In the genomic region with DNA sequence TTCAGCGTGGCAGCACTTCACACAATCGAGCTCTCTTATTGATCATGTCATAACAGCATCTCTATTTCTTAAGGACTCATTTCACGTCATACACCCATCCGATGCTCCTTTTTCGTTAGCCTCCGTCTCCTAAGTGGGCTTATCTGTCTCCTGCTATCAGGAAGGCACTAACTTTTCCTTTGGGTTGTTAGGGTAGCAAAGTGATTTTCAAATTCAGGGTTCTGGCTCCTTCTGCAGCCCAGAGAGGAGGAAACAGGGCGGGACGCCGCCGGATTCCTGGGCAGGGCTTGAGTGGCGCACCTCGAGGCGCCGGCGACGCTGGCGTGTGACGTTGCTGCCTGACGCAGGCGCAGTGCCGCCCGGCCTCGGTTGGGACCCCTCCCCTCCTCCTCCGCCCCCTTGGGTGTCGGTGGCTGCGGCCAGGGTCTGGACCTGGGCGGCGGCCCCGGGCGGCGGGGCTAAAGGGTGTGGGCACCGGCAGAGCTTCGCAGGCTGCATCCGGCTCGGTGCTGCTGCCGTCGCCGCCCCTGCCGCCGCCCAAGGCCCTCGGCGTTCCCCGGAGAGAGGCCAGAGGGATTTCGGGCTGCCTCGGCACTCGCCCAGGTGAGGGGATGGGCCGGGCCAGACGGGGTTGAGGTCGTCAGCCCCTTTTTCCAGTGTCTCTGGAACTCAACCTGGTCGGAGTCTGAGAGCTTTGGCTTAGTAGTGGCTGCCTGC, we compare ENCODE assay signal across 1 cellular context.
TF ChIP-seq lines count a peak whose summit lies in the region.

A gene with protein sequence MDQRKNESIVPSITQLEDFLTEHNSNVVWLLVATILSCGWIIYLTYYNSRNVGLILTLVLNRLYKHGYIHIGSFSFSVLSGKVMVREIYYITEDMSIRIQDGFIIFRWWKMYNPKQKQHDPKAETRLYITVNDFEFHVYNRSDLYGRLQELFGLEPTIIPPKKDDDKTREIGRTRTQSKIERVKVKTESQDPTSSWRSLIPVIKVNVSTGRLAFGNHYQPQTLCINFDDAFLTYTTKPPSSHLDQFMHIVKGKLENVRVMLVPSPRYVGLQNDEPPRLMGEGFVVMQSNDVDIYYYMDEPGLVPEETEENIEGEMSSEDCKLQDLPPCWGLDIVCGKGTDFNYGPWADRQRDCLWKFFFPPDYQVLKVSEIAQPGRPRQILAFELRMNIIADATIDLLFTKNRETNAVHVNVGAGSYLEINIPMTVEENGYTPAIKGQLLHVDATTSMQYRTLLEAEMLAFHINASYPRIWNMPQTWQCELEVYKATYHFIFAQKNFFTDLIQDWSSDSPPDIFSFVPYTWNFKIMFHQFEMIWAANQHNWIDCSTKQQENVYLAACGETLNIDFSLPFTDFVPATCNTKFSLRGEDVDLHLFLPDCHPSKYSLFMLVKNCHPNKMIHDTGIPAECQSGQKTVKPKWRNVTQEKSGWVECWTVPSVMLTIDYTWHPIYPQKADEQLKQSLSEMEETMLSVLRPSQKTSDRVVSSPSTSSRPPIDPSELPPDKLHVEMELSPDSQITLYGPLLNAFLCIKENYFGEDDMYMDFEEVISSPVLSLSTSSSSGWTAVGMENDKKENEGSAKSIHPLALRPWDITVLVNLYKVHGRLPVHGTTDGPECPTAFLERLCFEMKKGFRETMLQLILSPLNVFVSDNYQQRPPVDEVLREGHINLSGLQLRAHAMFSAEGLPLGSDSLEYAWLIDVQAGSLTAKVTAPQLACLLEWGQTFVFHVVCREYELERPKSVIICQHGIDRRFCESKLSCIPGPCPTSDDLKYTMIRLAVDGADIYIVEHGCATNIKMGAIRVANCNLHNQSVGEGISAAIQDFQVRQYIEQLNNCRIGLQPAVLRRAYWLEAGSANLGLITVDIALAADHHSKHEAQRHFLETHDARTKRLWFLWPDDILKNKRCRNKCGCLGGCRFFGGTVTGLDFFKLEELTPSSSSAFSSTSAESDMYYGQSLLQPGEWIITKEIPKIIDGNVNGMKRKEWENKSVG (N-terminal part only) (plus strand): TSS at position 350 of the 717 bp plus-strand sequence. CDS start 18,317 bp downstream, outside the sequence.

TF ChIP-seq in HepG2, 621 proteins besides CTCF, POLR2A, EP300 and RAD21 (continued from another document and continues in another):
- TF ChIP-seq, protein P1, sequence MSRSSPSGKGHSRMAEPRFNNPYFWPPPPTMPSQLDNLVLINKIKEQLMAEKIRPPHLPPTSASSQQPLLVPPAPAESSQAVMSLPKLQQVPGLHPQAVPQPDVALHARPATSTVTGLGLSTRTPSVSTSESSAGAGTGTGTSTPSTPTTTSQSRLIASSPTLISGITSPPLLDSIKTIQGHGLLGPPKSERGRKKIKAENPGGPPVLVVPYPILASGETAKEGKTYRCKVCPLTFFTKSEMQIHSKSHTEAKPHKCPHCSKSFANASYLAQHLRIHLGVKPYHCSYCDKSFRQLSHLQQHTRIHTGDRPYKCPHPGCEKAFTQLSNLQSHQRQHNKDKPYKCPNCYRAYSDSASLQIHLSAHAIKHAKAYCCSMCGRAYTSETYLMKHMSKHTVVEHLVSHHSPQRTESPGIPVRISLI (CRISPR knock-in tag; IDR thresholded peaks at IDR 0.05; ENCODE audit: borderline replicate concordance) = peak; percentile 18; the same call in 1 of the 2 replicates
- TF ChIP-seq CCAR2 (optimal IDR thresholded peaks at IDR 0.05; ENCODE audit: low read depth, low read length) (no peak), ADNP (CRISPR knock-in tag; IDR thresholded peaks at IDR 0.05) (no peak), ZNF788 (CRISPR knock-in tag; IDR thresholded peaks at IDR 0.05; ENCODE audit: borderline replicate concordance) (peak; percentile 71), FOXA3 (CRISPR knock-in tag; IDR thresholded peaks at IDR 0.05) (no peak; the same call in 1 of the 2 replicates), HOXA3 (CRISPR knock-in tag; IDR thresholded peaks at IDR 0.05) (peak; percentile 85), FOSL2 (CRISPR knock-in tag; IDR thresholded peaks at IDR 0.05) (no peak), RFX1 (IDR thresholded peaks at IDR 0.05) (no peak), AKAP8 (CRISPR knock-in tag; IDR thresholded peaks at IDR 0.05) (no peak), MLLT10 (CRISPR knock-in tag; IDR thresholded peaks at IDR 0.05) (no peak), ZNF549 (CRISPR knock-in tag; IDR thresholded peaks at IDR 0.05) (no peak), ZNF879 (CRISPR knock-in tag; IDR thresholded peaks at IDR 0.05) (no peak), THAP11 (CRISPR knock-in tag; IDR thresholded peaks at IDR 0.05) (peak; percentile 84), NR1H2 (CRISPR knock-in tag; IDR thresholded peaks at IDR 0.05; ENCODE audit: borderline replicate concordance, low read depth) (no peak), FOXJ3 (CRISPR knock-in tag; IDR thresholded peaks at IDR 0.05; ENCODE audit: borderline replicate concordance) (no peak; the same call in 1 of the 2 replicates), NR2C2 (CRISPR knock-in tag; IDR thresholded peaks at IDR 0.05; ENCODE audit: borderline replicate concordance) (peak; percentile 23; the same call in 1 of the 2 replicates), SALL2 (CRISPR knock-in tag; IDR thresholded peaks at IDR 0.05) (no peak), ZNF263 (CRISPR knock-in tag; IDR thresholded peaks at IDR 0.05) (no peak), PCBP2 (optimal IDR thresholded peaks at IDR 0.05; ENCODE audit: low read depth, low read length, poor library complexity, severe bottlenecking) (no peak), ZNF674 (CRISPR knock-in tag; IDR thresholded peaks at IDR 0.05; ENCODE audit: low read depth) (no peak), ELF1 (CRISPR knock-in tag; IDR thresholded peaks at IDR 0.05) (no peak; the same call in 1 of the 2 replicates), MXD4 (CRISPR knock-in tag; IDR thresholded peaks at IDR 0.05) (no peak), ZNF430 (CRISPR knock-in tag; IDR thresholded peaks at IDR 0.05) (peak; percentile 45; the same call in 1 of the 2 replicates)
- TF ChIP-seq, protein P2, sequence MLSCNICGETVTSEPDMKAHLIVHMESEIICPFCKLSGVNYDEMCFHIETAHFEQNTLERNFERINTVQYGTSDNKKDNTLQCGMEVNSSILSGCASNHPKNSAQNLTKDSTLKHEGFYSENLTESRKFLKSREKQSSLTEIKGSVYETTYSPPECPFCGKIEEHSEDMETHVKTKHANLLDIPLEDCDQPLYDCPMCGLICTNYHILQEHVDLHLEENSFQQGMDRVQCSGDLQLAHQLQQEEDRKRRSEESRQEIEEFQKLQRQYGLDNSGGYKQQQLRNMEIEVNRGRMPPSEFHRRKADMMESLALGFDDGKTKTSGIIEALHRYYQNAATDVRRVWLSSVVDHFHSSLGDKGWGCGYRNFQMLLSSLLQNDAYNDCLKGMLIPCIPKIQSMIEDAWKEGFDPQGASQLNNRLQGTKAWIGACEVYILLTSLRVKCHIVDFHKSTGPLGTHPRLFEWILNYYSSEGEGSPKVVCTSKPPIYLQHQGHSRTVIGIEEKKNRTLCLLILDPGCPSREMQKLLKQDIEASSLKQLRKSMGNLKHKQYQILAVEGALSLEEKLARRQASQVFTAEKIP (CRISPR knock-in tag; IDR thresholded peaks at IDR 0.05; ENCODE audit: borderline replicate concordance) = no peak
- TF ChIP-seq, protein P3, sequence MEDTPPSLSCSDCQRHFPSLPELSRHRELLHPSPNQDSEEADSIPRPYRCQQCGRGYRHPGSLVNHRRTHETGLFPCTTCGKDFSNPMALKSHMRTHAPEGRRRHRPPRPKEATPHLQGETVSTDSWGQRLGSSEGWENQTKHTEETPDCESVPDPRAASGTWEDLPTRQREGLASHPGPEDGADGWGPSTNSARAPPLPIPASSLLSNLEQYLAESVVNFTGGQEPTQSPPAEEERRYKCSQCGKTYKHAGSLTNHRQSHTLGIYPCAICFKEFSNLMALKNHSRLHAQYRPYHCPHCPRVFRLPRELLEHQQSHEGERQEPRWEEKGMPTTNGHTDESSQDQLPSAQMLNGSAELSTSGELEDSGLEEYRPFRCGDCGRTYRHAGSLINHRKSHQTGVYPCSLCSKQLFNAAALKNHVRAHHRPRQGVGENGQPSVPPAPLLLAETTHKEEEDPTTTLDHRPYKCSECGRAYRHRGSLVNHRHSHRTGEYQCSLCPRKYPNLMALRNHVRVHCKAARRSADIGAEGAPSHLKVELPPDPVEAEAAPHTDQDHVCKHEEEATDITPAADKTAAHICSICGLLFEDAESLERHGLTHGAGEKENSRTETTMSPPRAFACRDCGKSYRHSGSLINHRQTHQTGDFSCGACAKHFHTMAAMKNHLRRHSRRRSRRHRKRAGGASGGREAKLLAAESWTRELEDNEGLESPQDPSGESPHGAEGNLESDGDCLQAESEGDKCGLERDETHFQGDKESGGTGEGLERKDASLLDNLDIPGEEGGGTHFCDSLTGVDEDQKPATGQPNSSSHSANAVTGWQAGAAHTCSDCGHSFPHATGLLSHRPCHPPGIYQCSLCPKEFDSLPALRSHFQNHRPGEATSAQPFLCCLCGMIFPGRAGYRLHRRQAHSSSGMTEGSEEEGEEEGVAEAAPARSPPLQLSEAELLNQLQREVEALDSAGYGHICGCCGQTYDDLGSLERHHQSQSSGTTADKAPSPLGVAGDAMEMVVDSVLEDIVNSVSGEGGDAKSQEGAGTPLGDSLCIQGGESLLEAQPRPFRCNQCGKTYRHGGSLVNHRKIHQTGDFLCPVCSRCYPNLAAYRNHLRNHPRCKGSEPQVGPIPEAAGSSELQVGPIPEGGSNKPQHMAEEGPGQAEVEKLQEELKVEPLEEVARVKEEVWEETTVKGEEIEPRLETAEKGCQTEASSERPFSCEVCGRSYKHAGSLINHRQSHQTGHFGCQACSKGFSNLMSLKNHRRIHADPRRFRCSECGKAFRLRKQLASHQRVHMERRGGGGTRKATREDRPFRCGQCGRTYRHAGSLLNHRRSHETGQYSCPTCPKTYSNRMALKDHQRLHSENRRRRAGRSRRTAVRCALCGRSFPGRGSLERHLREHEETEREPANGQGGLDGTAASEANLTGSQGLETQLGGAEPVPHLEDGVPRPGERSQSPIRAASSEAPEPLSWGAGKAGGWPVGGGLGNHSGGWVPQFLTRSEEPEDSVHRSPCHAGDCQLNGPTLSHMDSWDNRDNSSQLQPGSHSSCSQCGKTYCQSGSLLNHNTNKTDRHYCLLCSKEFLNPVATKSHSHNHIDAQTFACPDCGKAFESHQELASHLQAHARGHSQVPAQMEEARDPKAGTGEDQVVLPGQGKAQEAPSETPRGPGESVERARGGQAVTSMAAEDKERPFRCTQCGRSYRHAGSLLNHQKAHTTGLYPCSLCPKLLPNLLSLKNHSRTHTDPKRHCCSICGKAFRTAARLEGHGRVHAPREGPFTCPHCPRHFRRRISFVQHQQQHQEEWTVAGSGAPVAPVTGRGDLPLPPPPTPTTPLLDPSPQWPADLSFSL (CRISPR knock-in tag; IDR thresholded peaks at IDR 0.05) = no peak
- TF ChIP-seq, protein P4, sequence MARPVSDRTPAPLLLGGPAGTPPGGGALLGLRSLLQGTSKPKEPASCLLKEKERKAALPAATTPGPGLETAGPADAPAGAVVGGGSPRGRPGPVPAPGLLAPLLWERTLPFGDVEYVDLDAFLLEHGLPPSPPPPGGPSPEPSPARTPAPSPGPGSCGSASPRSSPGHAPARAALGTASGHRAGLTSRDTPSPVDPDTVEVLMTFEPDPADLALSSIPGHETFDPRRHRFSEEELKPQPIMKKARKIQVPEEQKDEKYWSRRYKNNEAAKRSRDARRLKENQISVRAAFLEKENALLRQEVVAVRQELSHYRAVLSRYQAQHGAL (CRISPR knock-in tag; IDR thresholded peaks at IDR 0.05; ENCODE audit: not compliant biosample characterization) = no peak
- TF ChIP-seq, protein P5, sequence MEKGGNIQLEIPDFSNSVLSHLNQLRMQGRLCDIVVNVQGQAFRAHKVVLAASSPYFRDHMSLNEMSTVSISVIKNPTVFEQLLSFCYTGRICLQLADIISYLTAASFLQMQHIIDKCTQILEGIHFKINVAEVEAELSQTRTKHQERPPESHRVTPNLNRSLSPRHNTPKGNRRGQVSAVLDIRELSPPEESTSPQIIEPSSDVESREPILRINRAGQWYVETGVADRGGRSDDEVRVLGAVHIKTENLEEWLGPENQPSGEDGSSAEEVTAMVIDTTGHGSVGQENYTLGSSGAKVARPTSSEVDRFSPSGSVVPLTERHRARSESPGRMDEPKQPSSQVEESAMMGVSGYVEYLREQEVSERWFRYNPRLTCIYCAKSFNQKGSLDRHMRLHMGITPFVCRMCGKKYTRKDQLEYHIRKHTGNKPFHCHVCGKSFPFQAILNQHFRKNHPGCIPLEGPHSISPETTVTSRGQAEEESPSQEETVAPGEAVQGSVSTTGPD (CRISPR knock-in tag; IDR thresholded peaks at IDR 0.05) = no peak
- TF ChIP-seq, protein P6, sequence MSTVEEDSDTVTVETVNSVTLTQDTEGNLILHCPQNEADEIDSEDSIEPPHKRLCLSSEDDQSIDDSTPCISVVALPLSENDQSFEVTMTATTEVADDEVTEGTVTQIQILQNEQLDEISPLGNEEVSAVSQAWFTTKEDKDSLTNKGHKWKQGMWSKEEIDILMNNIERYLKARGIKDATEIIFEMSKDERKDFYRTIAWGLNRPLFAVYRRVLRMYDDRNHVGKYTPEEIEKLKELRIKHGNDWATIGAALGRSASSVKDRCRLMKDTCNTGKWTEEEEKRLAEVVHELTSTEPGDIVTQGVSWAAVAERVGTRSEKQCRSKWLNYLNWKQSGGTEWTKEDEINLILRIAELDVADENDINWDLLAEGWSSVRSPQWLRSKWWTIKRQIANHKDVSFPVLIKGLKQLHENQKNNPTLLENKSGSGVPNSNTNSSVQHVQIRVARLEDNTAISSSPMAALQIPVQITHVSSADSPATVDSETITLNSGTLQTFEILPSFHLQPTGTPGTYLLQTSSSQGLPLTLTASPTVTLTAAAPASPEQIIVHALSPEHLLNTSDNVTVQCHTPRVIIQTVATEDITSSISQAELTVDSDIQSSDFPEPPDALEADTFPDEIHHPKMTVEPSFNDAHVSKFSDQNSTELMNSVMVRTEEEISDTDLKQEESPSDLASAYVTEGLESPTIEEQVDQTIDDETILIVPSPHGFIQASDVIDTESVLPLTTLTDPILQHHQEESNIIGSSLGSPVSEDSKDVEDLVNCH (CRISPR knock-in tag; IDR thresholded peaks at IDR 0.05) = no peak
- TF ChIP-seq, protein P7, sequence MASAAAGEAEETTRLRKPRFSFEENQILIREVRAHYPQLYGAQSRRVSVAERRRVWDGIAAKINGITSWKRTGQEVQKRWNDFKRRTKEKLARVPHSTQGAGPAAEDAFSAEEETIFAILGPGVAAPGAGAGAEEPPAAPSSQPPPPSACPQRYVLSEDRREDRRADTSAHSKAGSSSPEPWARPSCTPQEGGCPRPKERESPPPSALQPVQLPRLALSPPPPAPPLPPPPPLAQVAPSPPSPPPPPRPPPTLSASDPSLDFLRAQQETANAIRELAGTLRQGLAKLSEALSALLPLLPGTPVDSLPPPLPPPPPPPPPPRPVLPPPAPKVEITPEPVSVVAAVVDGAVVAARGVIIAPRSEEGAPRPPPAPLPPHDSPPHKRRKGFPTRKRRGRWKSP (CRISPR knock-in tag; IDR thresholded peaks at IDR 0.05) = 0 out of 2 replicates have a peak, but pooled peaks have one; percentile 17
- TF ChIP-seq, protein P8, sequence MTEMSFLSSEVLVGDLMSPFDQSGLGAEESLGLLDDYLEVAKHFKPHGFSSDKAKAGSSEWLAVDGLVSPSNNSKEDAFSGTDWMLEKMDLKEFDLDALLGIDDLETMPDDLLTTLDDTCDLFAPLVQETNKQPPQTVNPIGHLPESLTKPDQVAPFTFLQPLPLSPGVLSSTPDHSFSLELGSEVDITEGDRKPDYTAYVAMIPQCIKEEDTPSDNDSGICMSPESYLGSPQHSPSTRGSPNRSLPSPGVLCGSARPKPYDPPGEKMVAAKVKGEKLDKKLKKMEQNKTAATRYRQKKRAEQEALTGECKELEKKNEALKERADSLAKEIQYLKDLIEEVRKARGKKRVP (CRISPR knock-in tag; IDR thresholded peaks at IDR 0.05) = 0 out of 4 replicates have a peak, but pooled peaks of 1 of the 2 experiments have one; percentile 8
